Comparison of ENCODE assay signal across 17 cellular contexts in genomic region chr2:15770148-15770547, GRCh38.
DNase-seq lines count a peak whose midpoint lies in the region; ATAC-seq, FAIRE-seq and TF ChIP-seq lines count a peak whose summit lies in the region.
"Had no signal": no experiment of that assay in that cellular context is flagged by ENCODE, and none has a peak within 500 bp of the region (broad histone marks: within the 10 kb centered on the region; RNA-seq: fewer than 3 reads in every experiment).

No MANE protein-coding gene starts in this region.

- FAIRE-seq in HepG2 (lab: Jason Lieb, UNC): no peak
- no peak for FAIRE-seq in K562 (lab: Jason Lieb, UNC)
- FAIRE-seq: GM12878 had no signal

- H2AFZ ChIP-seq in HepG2 (ENCODE audit: low read length): no peak overlapping the region
- H2AFZ ChIP-seq in K562 (ENCODE audit: low read depth, low read length): no peak overlapping the region

- POLR2A ChIA-PET in HepG2 (lab: Yijun Ruan, JAX): no interaction called here
- POLR2A ChIA-PET in K562 (lab: Yijun Ruan, JAX): interaction anchor here (1.3 kb wide), 1 partner anchor 25 kb away, joined by 3 read pairs; no protein-coding TSS in a partner anchor

- DNase-seq in HepG2 (ENCODE audit: low spot score) (no peak), right lobe of liver (no peak), K562 (ENCODE audit: extremely low read depth in 1 of 4, low spot score in 3 of 4) (no peak), middle frontal gyrus (ENCODE audit: extremely low spot score, low spot score) (peak; percentile 3), MG63 (no peak), esophagus squamous epithelium (lab: John Stamatoyannopoulos, UW) (no peak), upper lobe of left lung (no peak)
- no peak for DNase-seq in stimulated activated CD4-positive, alpha-beta T cell treated with anti-CD3 and anti-CD28 coated beads, Interleukin-15, amount 100 ng/mL, for 24 hours
- DNase-seq: 8988T; CD8-positive, alpha-beta T cell; DMS53; DND-41; EL; GOT3; H9 had no signal

- H3K4me2 ChIP-seq in HepG2 (ENCODE audit: low read depth, low read length): no peak overlapping the region
- no peak overlapping the region for H3K4me2 ChIP-seq in K562 (ENCODE audit: insufficient read depth, low read length)
- H3K4me2 ChIP-seq: BLaER1 had no signal

- no peak for ATAC-seq in HepG2
- ATAC-seq in right lobe of liver: no peak
- no peak; the same call in 2 of the 3 replicates for ATAC-seq in K562
- no peak for ATAC-seq in upper lobe of left lung (ENCODE audit: low FRiP score in 2 of 2)
- ATAC-seq: CD8-positive, alpha-beta T cell; GM12878 had no signal

- TF ChIP-seq RAD21 in HepG2 (CRISPR knock-in tag; IDR thresholded peaks at IDR 0.05) (no peak), K562 (CRISPR knock-in tag; conservative IDR thresholded peaks at IDR 0.05 in 1 of 2, IDR thresholded peaks at IDR 0.05 in 1 of 2) (no peak)

- TF ChIP-seq POLR2A in HepG2 (IDR thresholded peaks at IDR 0.05; ENCODE audit: insufficient read depth in 1 of 2, low read depth in 2 of 2, low read length in 2 of 2): no peak
- TF ChIP-seq POLR2A in right lobe of liver (IDR thresholded peaks at IDR 0.05): no peak
- no peak for TF ChIP-seq POLR2A in K562 (conservative IDR thresholded peaks at IDR 0.05)
- TF ChIP-seq POLR2A in esophagus squamous epithelium (IDR thresholded peaks at IDR 0.05): no peak
- no peak for TF ChIP-seq POLR2A in upper lobe of left lung (IDR thresholded peaks at IDR 0.05)

- H3K9ac ChIP-seq in HepG2 (ENCODE audit: insufficient read depth, low read depth, low read length) (no peak overlapping the region), K562 (ENCODE audit: insufficient read depth in 1 of 2, low read depth in 2 of 2, low read length in 2 of 2) (no peak overlapping the region)
- H3K9ac ChIP-seq: BLaER1 had no signal

- 52% methylated on average over 5 of the region's 5 CpGs for WGBS in HepG2 (ENCODE audit: low lambda C conversion rate)
- WGBS in right lobe of liver (ENCODE audit: insufficient coverage, low coverage, low lambda C conversion rate, missing lambda C conversion rate): 80% methylated on average over 2 of the region's 5 CpGs
- 2% methylated on average over 5 of the region's 5 CpGs for WGBS in K562 (ENCODE audit: insufficient coverage, low coverage, missing lambda C conversion rate)
- no CpG with 5 or more reads among the region's 5 CpGs for whole genome bisulfite sequencing in esophagus squamous epithelium, 2 donors
- WGBS in upper lobe of left lung, 2 donors: 83 to 84% methylated on average over 3 to 5 of the region's 5 CpGs

- H3K4me3 ChIP-seq in HepG2 (replicated peaks in 1 of 3; ENCODE audit: insufficient read depth in 1 of 3, low read depth in 2 of 3, low read length in 3 of 3) (no peak overlapping the region), right lobe of liver (no peak overlapping the region), K562 (no peak overlapping the region), MG63 (no peak overlapping the region), esophagus squamous epithelium (no peak overlapping the region), upper lobe of left lung (no peak overlapping the region)
- H3K4me3 ChIP-seq: BLaER1, GM12878 had no signal

- H3K27me3 ChIP-seq in HepG2 (ENCODE audit: control insufficient read depth in 1 of 2, insufficient read depth in 2 of 2, low read length in 2 of 2) (peaks cover 10 to 78% of the 10 kb centered on the region in 2 experiments), right lobe of liver (no peaks in the 10 kb centered on the region), K562 (ENCODE audit: control insufficient read depth in 2 of 2, insufficient read depth in 2 of 2, low read length in 2 of 2) (peaks cover 17 to 72% of the 10 kb centered on the region in 2 experiments; a peak in 4 of 5 replicates), MG63 (no peaks in the 10 kb centered on the region), esophagus squamous epithelium (no peaks in the 10 kb centered on the region), upper lobe of left lung (no peaks in the 10 kb centered on the region)
- H3K27me3 ChIP-seq: BLaER1 had no signal

- intact Hi-C loops in HepG2 (cut with micrococcal nuclease; ENCODE audit: unreplicated experiment) (no loop called here), right lobe of liver (cut with DNase I) (no loop called here), K562 (cut with micrococcal nuclease) (no loop called here), esophagus squamous epithelium (cut with DNase I) (no loop called here)

- H3K4me1 ChIP-seq in HepG2 (ENCODE audit: insufficient read depth, low read length): peaks cover 27% of the 10 kb centered on the region
- peaks cover 0 to 32% (median 15%) of the 10 kb centered on the region in 4 donors for H3K4me1 ChIP-seq in right lobe of liver
- no peaks in the 10 kb centered on the region; a peak in 1 of 5 replicates for H3K4me1 ChIP-seq in K562 (replicated peaks in 1 of 2; ENCODE audit: control insufficient read depth in 2 of 2, insufficient read depth in 2 of 2, low read length in 2 of 2)
- H3K4me1 ChIP-seq in esophagus squamous epithelium: no peaks in the 10 kb centered on the region
- H3K4me1 ChIP-seq in upper lobe of left lung: no peaks in the 10 kb centered on the region
- H3K4me1 ChIP-seq: BLaER1 had no signal

- H3K27ac ChIP-seq in HepG2 (ENCODE audit: extremely low read length, insufficient read depth, low read length) (no peak overlapping the region), right lobe of liver (no peak overlapping the region), K562 (ENCODE audit: extremely low read depth, low read depth, low read length) (no peak overlapping the region), esophagus squamous epithelium (no peak overlapping the region), upper lobe of left lung (no peak overlapping the region)
- H3K27ac ChIP-seq: BLaER1 had no signal

- TF ChIP-seq EP300 in HepG2 (IDR thresholded peaks at IDR 0.05; ENCODE audit: low read depth in 2 of 2, low read length in 2 of 2) (no peak), HepG2 (CRISPR knock-in tag; IDR thresholded peaks at IDR 0.05; ENCODE audit: borderline replicate concordance) (no peak), K562 (IDR thresholded peaks at IDR 0.05; ENCODE audit: low read length) (no peak), upper lobe of left lung (IDR thresholded peaks at IDR 0.05) (no peak)

- in situ Hi-C loops in HepG2 (cut with HindIII; ENCODE audit: extremely low pct_ligation_motif_present, low pct_unique_long_range_greater_than_20kb) (no loop called here), K562 (cut with MboI) (no loop called here)

- TF ChIP-seq CTCF in HepG2 (CRISPR knock-in tag; IDR thresholded peaks at IDR 0.05) (no peak), right lobe of liver (IDR thresholded peaks at IDR 0.05) (no peak), K562 (IDR thresholded peaks at IDR 0.05 in 2 of 3, conservative IDR thresholded peaks at IDR 0.05 in 1 of 3; ENCODE audit: insufficient read depth in 2 of 3, low read depth in 1 of 3, low read length in 3 of 3) (no peak), esophagus squamous epithelium (IDR thresholded peaks at IDR 0.05) (no peak), upper lobe of left lung (IDR thresholded peaks at IDR 0.05) (no peak)

- peaks cover 19% of the 10 kb centered on the region; the same call in 1 of the 2 replicates for H4K20me1 ChIP-seq in HepG2 (ENCODE audit: insufficient read depth, low read length)
- H4K20me1 ChIP-seq in K562 (replicated peaks; ENCODE audit: control insufficient read depth, insufficient read depth, low read length): peaks cover 4% of the 10 kb centered on the region; the same call in 1 of the 2 replicates
- H4K20me1 ChIP-seq: BLaER1 had no signal

- BruUV-seq in HepG2 (replicated peaks; lab: Mats Ljungman, UMichigan) (no TSS peak), K562 (replicated peaks; lab: Mats Ljungman, UMichigan) (no TSS peak)

- CTCF ChIA-PET in HepG2 (lab: Yijun Ruan, JAX; ENCODE audit: low intra/inter-chr PET ratio, low total read pairs): no interaction called here
- CTCF ChIA-PET in K562 (lab: Yijun Ruan, JAX; ENCODE audit: low intra/inter-chr PET ratio): no interaction called here

- H3K9me3 ChIP-seq in HepG2 (ENCODE audit: low read length): no peaks in the 10 kb centered on the region
- H3K9me3 ChIP-seq in right lobe of liver: no peaks in the 10 kb centered on the region
- no peaks in the 10 kb centered on the region for H3K9me3 ChIP-seq in K562 (replicated peaks; ENCODE audit: control insufficient read depth, insufficient read depth, low read depth, low read length)
- no peaks in the 10 kb centered on the region for H3K9me3 ChIP-seq in MG63
- no peaks in the 10 kb centered on the region for H3K9me3 ChIP-seq in esophagus squamous epithelium
- H3K9me3 ChIP-seq in upper lobe of left lung: no peaks in the 10 kb centered on the region
- H3K9me3 ChIP-seq: BLaER1 had no signal

- H3K79me2 ChIP-seq in HepG2 (ENCODE audit: insufficient read depth, low read length) (no peaks in the 10 kb centered on the region), K562 (ENCODE audit: control insufficient read depth, insufficient read depth, low read length) (no peaks in the 10 kb centered on the region)

- H3K9me1 ChIP-seq in K562 (ENCODE audit: control insufficient read depth, insufficient read depth, low read length): no peaks in the 10 kb centered on the region

- H3K36me3 ChIP-seq in HepG2 (replicated peaks in 1 of 2; ENCODE audit: control insufficient read depth in 1 of 2, insufficient read depth in 2 of 2, low read length in 2 of 2) (no peaks in the 10 kb centered on the region), right lobe of liver (no peaks in the 10 kb centered on the region), K562 (ENCODE audit: control insufficient read depth, insufficient read depth, low read length) (no peaks in the 10 kb centered on the region), MG63 (no peaks in the 10 kb centered on the region), esophagus squamous epithelium (no peaks in the 10 kb centered on the region), upper lobe of left lung (no peaks in the 10 kb centered on the region)
- H3K36me3 ChIP-seq: BLaER1 had no signal

TF ChIP-seq in HepG2, 621 proteins besides CTCF, POLR2A, EP300 and RAD21:
- TF ChIP-seq ZNF263 (CRISPR knock-in tag; IDR thresholded peaks at IDR 0.05) (peak; percentile 27; the same call in 1 of the 2 replicates), GATA4 (IDR thresholded peaks at IDR 0.05; ENCODE audit: borderline replicate concordance, low read depth) (no peak)

TF ChIP-seq in K562, 482 proteins besides CTCF, POLR2A, EP300 and RAD21 (continues in another document):
- TF ChIP-seq ZNF75A (CRISPR knock-in tag; IDR thresholded peaks at IDR 0.05) (no peak), TARDBP (IDR thresholded peaks at IDR 0.05) (no peak), NFE2L1 (tag; IDR thresholded peaks at IDR 0.05; ENCODE audit: borderline replicate concordance, low read depth) (no peak), E2F1 (CRISPR knock-in tag; IDR thresholded peaks at IDR 0.05) (no peak)

Comparison
In these comparisons a context has a peak if more than half of its experiments do, and no peak if none do; other contexts are left out.
1. Of the 241 proteins assayed by ChIP-seq in both HepG2 and K562: peak only in HepG2: none; only in K562: none; in both: ZNF263; in neither: 240.